ENCODE assay signal across 8 cellular contexts in the genomic region with DNA sequence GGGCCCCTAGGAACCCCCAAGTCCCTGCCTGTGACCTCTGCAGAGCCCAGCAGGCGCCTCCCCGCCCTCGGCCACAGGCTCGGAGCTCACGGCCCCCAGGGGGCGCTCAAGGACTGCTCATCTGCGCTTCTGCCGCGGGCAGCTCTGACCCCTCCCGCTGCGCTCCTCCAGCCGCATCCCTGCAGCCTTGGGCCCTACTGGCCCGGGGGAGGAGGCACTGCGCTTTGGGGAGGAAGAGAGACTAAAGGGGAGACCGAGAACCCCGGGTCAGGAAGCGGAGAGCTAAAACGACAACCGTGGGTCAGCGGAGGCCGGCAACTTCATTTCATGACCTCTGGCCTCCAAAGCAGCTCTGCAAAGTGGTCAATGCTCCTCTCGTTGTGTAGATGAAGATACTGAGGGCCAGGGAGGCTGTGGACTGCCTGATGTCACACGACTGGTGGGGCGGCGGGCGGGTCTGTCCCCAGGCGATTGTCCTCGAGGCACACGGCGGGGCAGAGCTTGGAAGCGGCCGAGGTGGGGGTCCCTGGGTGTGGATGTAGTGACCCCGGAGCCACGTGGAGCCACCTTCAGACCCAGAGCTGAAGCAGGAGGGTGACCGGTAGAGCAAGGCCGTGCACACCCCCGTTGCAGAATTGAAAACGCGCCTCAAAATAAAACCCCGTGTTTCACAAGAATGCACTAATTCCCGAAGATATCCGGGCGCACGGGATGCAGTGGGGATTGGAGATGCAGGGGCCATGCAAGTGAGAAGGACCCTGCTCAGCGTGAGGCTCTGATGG. TPM values are rescaled to one million over a fixed set of nuclear protein-coding genes. Genes with fewer than 3 reads are reported as not detected.
A peak's percentile ranks its signal among the peaks of the same experiment; 100 is the strongest.
DNase-seq lines count a peak whose midpoint lies in the region; ATAC-seq and TF ChIP-seq lines count a peak whose summit lies in the region.

No MANE protein-coding gene starts in this region.

- peaks cover 0 to 4% of the 10 kb centered on the region in 2 donors for H3K9me3 Mint-ChIP-seq in stimulated activated naive B cell treated with anti-CD40 and anti-IgM and Interleukin-4, amounts not matched to agents 10 μg/mL and 1 μg/mL and 100 μg/mL, for 72 hours

- H3K36me3 Mint-ChIP-seq in stimulated activated naive B cell treated with anti-CD40 and anti-IgM and Interleukin-4, amounts not matched to agents 10 μg/mL and 1 μg/mL and 100 μg/mL, for 72 hours = no peaks in the 10 kb centered on the region

- H4K20me1 ChIP-seq in neural cell (ENCODE audit: insufficient read depth) = no peaks in the 10 kb centered on the region

- no peak overlapping the region for H3K4me2 ChIP-seq in neural cell (ENCODE audit: low read length)

- H3K4me3 Mint-ChIP-seq in stimulated activated naive B cell treated with anti-CD40 and anti-IgM and Interleukin-4, amounts not matched to agents 10 μg/mL and 1 μg/mL and 100 μg/mL, for 72 hours = peak overlapping the region; percentile 57 to 87

- DNase-seq in NCI-H187 (lab: John Stamatoyannopoulos, UW) = peak; percentile 51 to 70
- no peak for DNase-seq in NCI-H187 treated with DMSO at 0.1 percent for 48 hours (lab: John Stamatoyannopoulos, UW)
- peak; percentile 82 for DNase-seq in KG1 (lab: John Stamatoyannopoulos, UW)
- peak; percentile 81 for DNase-seq in RPMI8226
- DNase-seq in activated effector memory CD4-positive, alpha-beta T cell treated with Interleukin-2 at 50 U/mL for 16 hours = peak; percentile 64
- DNase-seq in foreskin melanocyte = peak; percentile 46
- peak; percentile 62 for DNase-seq in stimulated activated naive B cell treated with anti-CD40 and anti-IgM and Interleukin-4, amounts not matched to agents 10 μg/mL and 1 μg/mL and 100 μg/mL, for 72 hours

- no peaks in the 10 kb centered on the region for H3K9me3 ChIP-seq in neural cell (ENCODE audit: low read length)

- H3K27ac ChIP-seq in neural cell (ENCODE audit: low read length) = no peak overlapping the region

- TF ChIP-seq CTCF in neural cell (IDR thresholded peaks at IDR 0.05; ENCODE audit: poor library complexity, severe bottlenecking) = peak; percentile 80

- H3K9ac ChIP-seq in neural cell (ENCODE audit: low read length) = peak overlapping the region; percentile 53

- H3K79me2 ChIP-seq in neural cell (replicated peaks; ENCODE audit: insufficient read depth, low read length) = no peaks in the 10 kb centered on the region

- no peaks in the 10 kb centered on the region for H3K27me3 ChIP-seq in neural cell (ENCODE audit: insufficient read depth, low read depth, low read length)

- no peaks in the 10 kb centered on the region for H3K9me2 ChIP-seq in neural cell (ENCODE audit: insufficient read depth, low read length)

- peak; percentile 75 for TF ChIP-seq RAD21 in neural cell (conservative IDR thresholded peaks at IDR 0.05)

- peaks cover 70 to 81% of the 10 kb centered on the region in 2 donors for H3K27me3 Mint-ChIP-seq in stimulated activated naive B cell treated with anti-CD40 and anti-IgM and Interleukin-4, amounts not matched to agents 10 μg/mL and 1 μg/mL and 100 μg/mL, for 72 hours

- peak overlapping the region; percentile 59 for H3K4me3 ChIP-seq in neural cell (ENCODE audit: low read length)

- H2AFZ ChIP-seq in neural cell (ENCODE audit: low read depth, low read length) = peak overlapping the region; percentile 95

- ATAC-seq in stimulated activated naive B cell treated with anti-CD40 and anti-IgM and Interleukin-4, amounts not matched to agents 10 μg/mL and 1 μg/mL and 100 μg/mL, for 72 hours (replicated peaks) = peak; percentile 92 to 95

- peaks cover 9 to 12% of the 10 kb centered on the region in 2 donors for H3K4me1 Mint-ChIP-seq in stimulated activated naive B cell treated with anti-CD40 and anti-IgM and Interleukin-4, amounts not matched to agents 10 μg/mL and 1 μg/mL and 100 μg/mL, for 72 hours

- TF ChIP-seq EP300 in neural cell (conservative IDR thresholded peaks at IDR 0.05; ENCODE audit: poor library complexity, severe bottlenecking) = no peak

- H3F3A ChIP-seq in neural cell (ENCODE audit: insufficient read depth, low read length, poor library complexity, severe bottlenecking) = no peaks in the 10 kb centered on the region

- H3K36me3 ChIP-seq in neural cell (ENCODE audit: insufficient read depth, low read length) = no peaks in the 10 kb centered on the region

- no peak overlapping the region for H3K27ac Mint-ChIP-seq in stimulated activated naive B cell treated with anti-CD40 and anti-IgM and Interleukin-4, amounts not matched to agents 10 μg/mL and 1 μg/mL and 100 μg/mL, for 72 hours

TF ChIP-seq in neural cell, 6 proteins besides CTCF, POLR2A, EP300 and RAD21:
- peak; percentile 71 for TF ChIP-seq SMC3 (conservative IDR thresholded peaks at IDR 0.05; ENCODE audit: poor library complexity)
- TF ChIP-seq, protein P1, sequence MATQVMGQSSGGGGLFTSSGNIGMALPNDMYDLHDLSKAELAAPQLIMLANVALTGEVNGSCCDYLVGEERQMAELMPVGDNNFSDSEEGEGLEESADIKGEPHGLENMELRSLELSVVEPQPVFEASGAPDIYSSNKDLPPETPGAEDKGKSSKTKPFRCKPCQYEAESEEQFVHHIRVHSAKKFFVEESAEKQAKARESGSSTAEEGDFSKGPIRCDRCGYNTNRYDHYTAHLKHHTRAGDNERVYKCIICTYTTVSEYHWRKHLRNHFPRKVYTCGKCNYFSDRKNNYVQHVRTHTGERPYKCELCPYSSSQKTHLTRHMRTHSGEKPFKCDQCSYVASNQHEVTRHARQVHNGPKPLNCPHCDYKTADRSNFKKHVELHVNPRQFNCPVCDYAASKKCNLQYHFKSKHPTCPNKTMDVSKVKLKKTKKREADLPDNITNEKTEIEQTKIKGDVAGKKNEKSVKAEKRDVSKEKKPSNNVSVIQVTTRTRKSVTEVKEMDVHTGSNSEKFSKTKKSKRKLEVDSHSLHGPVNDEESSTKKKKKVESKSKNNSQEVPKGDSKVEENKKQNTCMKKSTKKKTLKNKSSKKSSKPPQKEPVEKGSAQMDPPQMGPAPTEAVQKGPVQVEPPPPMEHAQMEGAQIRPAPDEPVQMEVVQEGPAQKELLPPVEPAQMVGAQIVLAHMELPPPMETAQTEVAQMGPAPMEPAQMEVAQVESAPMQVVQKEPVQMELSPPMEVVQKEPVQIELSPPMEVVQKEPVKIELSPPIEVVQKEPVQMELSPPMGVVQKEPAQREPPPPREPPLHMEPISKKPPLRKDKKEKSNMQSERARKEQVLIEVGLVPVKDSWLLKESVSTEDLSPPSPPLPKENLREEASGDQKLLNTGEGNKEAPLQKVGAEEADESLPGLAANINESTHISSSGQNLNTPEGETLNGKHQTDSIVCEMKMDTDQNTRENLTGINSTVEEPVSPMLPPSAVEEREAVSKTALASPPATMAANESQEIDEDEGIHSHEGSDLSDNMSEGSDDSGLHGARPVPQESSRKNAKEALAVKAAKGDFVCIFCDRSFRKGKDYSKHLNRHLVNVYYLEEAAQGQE (IDR thresholded peaks at IDR 0.05; ENCODE audit: borderline replicate concordance) = no peak

RNA-seq across cellular contexts. Expression of a gene that starts 2.7 kb away (rescaled TPM):
- polyA plus RNA-seq in neural cell = not detected in 2 replicates
- polyA minus RNA-seq in neural cell = not detected in 2 replicates

RNA-seq across cellular contexts. Expression of a gene that starts 56.1 kb away (rescaled TPM):
- 0.50 and 1.1 TPM in 2 replicates for polyA plus RNA-seq in neural cell
- 0.73 and 1.2 TPM in 2 replicates for polyA minus RNA-seq in neural cell
